Comparison of ENCODE assay signal across 8 cellular contexts in the genomic region with DNA sequence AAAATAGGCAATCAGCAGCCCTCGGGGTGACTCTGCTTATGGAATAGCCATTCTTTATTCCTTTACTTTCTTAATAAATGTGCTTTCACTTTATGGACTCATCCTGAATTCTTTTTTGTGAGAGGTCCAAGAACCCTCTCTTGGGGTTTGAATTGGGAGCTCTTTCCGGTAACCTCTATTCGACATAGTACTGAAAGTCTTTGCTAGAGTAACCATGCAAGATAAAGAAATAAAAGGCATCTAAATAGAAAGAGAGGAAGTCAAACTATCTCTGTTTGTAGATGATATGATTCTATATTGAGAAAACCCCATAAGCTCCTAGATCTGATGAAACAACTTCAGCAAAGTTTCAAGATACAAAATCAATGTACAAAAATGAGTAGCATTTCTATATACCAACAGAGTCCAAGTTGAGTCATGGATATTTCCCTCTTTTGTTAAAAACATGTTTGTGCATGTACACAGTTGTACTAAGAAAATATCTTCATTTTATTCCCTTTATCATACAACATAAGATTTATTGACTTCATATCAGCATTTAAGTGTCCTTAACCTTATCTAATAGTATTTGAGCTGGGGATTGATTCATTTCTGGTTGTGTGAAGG. TPM values are rescaled to one million over a fixed set of nuclear protein-coding genes. Genes with fewer than 3 reads are reported as not detected.
A peak's percentile ranks its signal among the peaks of the same experiment; 100 is the strongest.
DNase-seq lines count a peak whose midpoint lies in the region; ATAC-seq, FAIRE-seq and TF ChIP-seq lines count a peak whose summit lies in the region.
"Not testable (repeated sequence)": the region's sequence is repeated elsewhere in the genome, so short reads cannot be mapped to it uniquely, and the experiment has no call there.
"Had no signal": no experiment of that assay in that cellular context is flagged by ENCODE, and none has a peak within 500 bp of the region (broad histone marks: within the 10 kb centered on the region; RNA-seq: fewer than 3 reads in every experiment).

No MANE protein-coding gene starts in this region.

- H4K20me1 ChIP-seq in OCI-LY3 (ENCODE audit: insufficient read depth, low read length), result not testable (repeated sequence)

- H3K27ac Mint-ChIP-seq in activated T-cell treated with anti-CD3 and anti-CD28 coated beads, Interleukin-2, amount 50 U/mL, for 72 hours, result peak overlapping the region; percentile 88

- not testable (repeated sequence) for TF ChIP-seq CTCF in OCI-LY3 (IDR thresholded peaks at IDR 0.05; ENCODE audit: low read depth, low read length); epithelial cell of esophagus (IDR thresholded peaks at IDR 0.05; ENCODE audit: insufficient read depth, low read depth, low read length, missing control alignments); left ventricle myocardium inferior (IDR thresholded peaks at IDR 0.05; ENCODE audit: borderline replicate concordance)

- peak overlapping the region; percentile 17 to 59 for H3K4me3 Mint-ChIP-seq in activated T-cell treated with anti-CD3 and anti-CD28 coated beads, Interleukin-2, amount 50 U/mL, for 72 hours

- not testable (repeated sequence) for DNase-seq in GM18507 (ENCODE audit: extremely low spot score, insufficient read length, low read depth); activated T-cell treated with anti-CD3 and anti-CD28 coated beads, Interleukin-2, amount 50 U/mL, for 72 hours; left ventricle myocardium inferior; sciatic nerve (ENCODE audit: low spot score)
- peak; percentile 39 for DNase-seq in epithelial cell of esophagus (ENCODE audit: low read depth)

- peak; percentile 29 for FAIRE-seq in GM18507 (lab: Jason Lieb, UNC)

- H3K27ac ChIP-seq in OCI-LY3 (ENCODE audit: low read length), result peak overlapping the region; percentile 53
- H3K27ac ChIP-seq in left ventricle myocardium inferior (replicated peaks), result peak overlapping the region; percentile 21

- ATAC-seq in GM21619 (IDR thresholded peaks at IDR 0.05; ENCODE audit: unreplicated experiment) (peak; percentile 52), sciatic nerve (peak; percentile 36)
- peak; percentile 55 to 61 for ATAC-seq in activated T-cell treated with anti-CD3 and anti-CD28 coated beads, Interleukin-2, amount 50 U/mL, for 72 hours (replicated peaks in 1 of 2)

- peaks cover 31% of the 10 kb centered on the region for H3K4me1 ChIP-seq in OCI-LY3 (ENCODE audit: low read length)
- not testable (repeated sequence) for H3K4me1 ChIP-seq in left ventricle myocardium inferior

- H2AFZ ChIP-seq in OCI-LY3 (ENCODE audit: low read depth, low read length), result not testable (repeated sequence)

- H3K4me3 ChIP-seq in OCI-LY3 (ENCODE audit: low read length); epithelial cell of esophagus (ENCODE audit: low read length); left ventricle myocardium inferior: not testable (repeated sequence)

- H3K4me2 ChIP-seq in OCI-LY3 (ENCODE audit: low read length), result not testable (repeated sequence)

- H3K36me3 ChIP-seq in OCI-LY3 (replicated peaks; ENCODE audit: low read depth, low read length); left ventricle myocardium inferior: not testable (repeated sequence)

- peaks cover 35% of the 10 kb centered on the region for H3K4me1 Mint-ChIP-seq in activated T-cell treated with anti-CD3 and anti-CD28 coated beads, Interleukin-2, amount 50 U/mL, for 72 hours (ENCODE audit: low read depth)

- not testable (repeated sequence) for H3K9me3 ChIP-seq in OCI-LY3 (ENCODE audit: insufficient read depth, low read length)
- H3K9me3 ChIP-seq in left ventricle myocardium inferior (replicated peaks), result peaks cover 18% of the 10 kb centered on the region

- peaks cover 7 to 17% of the 10 kb centered on the region in 2 donors for H3K36me3 Mint-ChIP-seq in activated T-cell treated with anti-CD3 and anti-CD28 coated beads, Interleukin-2, amount 50 U/mL, for 72 hours (ENCODE audit: insufficient read depth in 2 of 2)

- not testable (repeated sequence) for H3K27me3 Mint-ChIP-seq in activated T-cell treated with anti-CD3 and anti-CD28 coated beads, Interleukin-2, amount 50 U/mL, for 72 hours (ENCODE audit: low read depth)

- H3K9ac ChIP-seq in OCI-LY3 (ENCODE audit: low read length), result not testable (repeated sequence)

- H3K27me3 ChIP-seq in OCI-LY3 (ENCODE audit: low read depth, low read length); left ventricle myocardium inferior (ENCODE audit: low read depth): not testable (repeated sequence)

- not testable (repeated sequence) for H3K79me2 ChIP-seq in OCI-LY3 (ENCODE audit: low read length)

- not testable (repeated sequence) for H3K9me3 Mint-ChIP-seq in activated T-cell treated with anti-CD3 and anti-CD28 coated beads, Interleukin-2, amount 50 U/mL, for 72 hours

- intact Hi-C loops in left ventricle myocardium inferior (cut with micrococcal nuclease); sciatic nerve (cut with DNase I): not testable (repeated sequence)

RNA-seq across cellular contexts. Expression of gene ADCY1, which starts 29.0 kb away (rescaled TPM):
- total RNA-seq in activated T-cell treated with anti-CD3 and anti-CD28 coated beads, Interleukin-2, amount 50 U/mL, for 72 hours, result 10 to 100 TPM; 52.3 to 58.9 TPM
- total RNA-seq in left ventricle myocardium inferior, result 2.8 TPM
- total RNA-seq in sciatic nerve, result 5.5 TPM
- total RNA-seq: HT-29 had no signal
